Comparison of ENCODE assay signal across 8 cellular contexts in the genomic region with DNA sequence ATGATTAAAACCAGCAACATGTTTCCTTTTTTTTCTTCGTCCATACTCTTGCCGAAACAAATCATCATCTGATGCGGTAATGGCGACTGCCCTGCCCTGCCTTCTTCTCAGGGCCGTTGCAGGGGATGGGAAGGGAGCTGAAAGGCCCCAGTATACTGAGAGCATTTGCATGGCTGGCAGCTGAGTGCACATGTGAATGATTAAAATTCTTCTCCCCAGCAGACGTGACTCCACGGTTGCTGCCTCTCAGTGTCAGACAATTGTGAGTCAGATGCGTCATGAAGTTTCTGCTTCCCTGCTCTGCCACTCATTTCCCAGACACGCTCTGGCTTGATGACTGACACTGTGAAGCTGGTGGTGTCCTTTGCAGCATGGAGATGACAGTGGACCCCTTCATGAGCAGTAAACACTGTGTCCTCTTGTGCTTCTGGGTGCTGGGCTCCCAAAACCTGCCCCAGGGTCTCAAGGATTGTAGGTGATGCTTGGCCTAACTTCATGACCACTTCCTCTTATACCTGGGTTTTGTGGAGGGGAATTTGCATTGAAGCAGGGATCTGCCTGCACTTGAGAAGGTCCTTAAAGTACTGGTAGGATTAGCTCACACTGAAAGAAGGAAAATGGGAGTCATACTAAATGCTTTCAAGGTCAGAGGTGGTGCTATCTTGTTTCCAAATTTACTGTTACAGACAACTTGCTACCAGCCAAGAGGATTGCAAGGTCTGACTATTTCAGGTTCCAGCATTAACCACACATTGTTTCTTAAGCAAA.
DNase-seq lines count a peak whose midpoint lies in the region; ATAC-seq and TF ChIP-seq lines count a peak whose summit lies in the region.

No MANE protein-coding gene starts in this region.

- H3K4me3 ChIP-seq in kidney epithelial cell (ENCODE audit: low read depth, low read length) (no peak overlapping the region), gastroesophageal sphincter (no peak overlapping the region)

- TF ChIP-seq CTCF in HFFc6 (IDR thresholded peaks at IDR 0.05), result no peak
- TF ChIP-seq CTCF in kidney epithelial cell (IDR thresholded peaks at IDR 0.05; ENCODE audit: insufficient read depth, low read length, poor library complexity, severe bottlenecking), result no peak
- no peak for TF ChIP-seq CTCF in gastroesophageal sphincter (IDR thresholded peaks at IDR 0.05)

- DNase-seq in Daoy (ENCODE audit: low read depth) (peak; percentile 67), HFFc6 (peak; percentile 94), RPMI7951 (ENCODE audit: low read depth) (peak; percentile 94), kidney epithelial cell (ENCODE audit: low read depth) (peak; percentile 83), GF-D8 (lab: John Stamatoyannopoulos, UW) (no peak), SK-N-DZ (ENCODE audit: low spot score) (no peak)
- no peak for DNase-seq in stimulated activated naive CD8-positive, alpha-beta T cell treated with anti-CD3 and anti-CD28 coated beads, Interleukin-15, amount 100 ng/mL, for 72 hours

- no peak for TF ChIP-seq POLR2A in gastroesophageal sphincter (IDR thresholded peaks at IDR 0.05)

- peaks cover 13% of the 10 kb centered on the region; the same call in 1 of the 2 replicates for H3K9me3 Mint-ChIP-seq in HFFc6
- H3K9me3 Mint-ChIP-seq in stimulated activated naive CD8-positive, alpha-beta T cell treated with anti-CD3 and anti-CD28 coated beads, Interleukin-15, amount 100 ng/mL, for 72 hours, result peaks cover 7 to 14% of the 10 kb centered on the region in 2 donors

- no peak for ATAC-seq in gastroesophageal sphincter
- no peak for ATAC-seq in stimulated activated naive CD8-positive, alpha-beta T cell treated with anti-CD3 and anti-CD28 coated beads, Interleukin-15, amount 100 ng/mL, for 72 hours

- H3K27me3 Mint-ChIP-seq in HFFc6 (ENCODE audit: insufficient read depth), result no peaks in the 10 kb centered on the region
- H3K27me3 Mint-ChIP-seq in stimulated activated naive CD8-positive, alpha-beta T cell treated with anti-CD3 and anti-CD28 coated beads, Interleukin-15, amount 100 ng/mL, for 72 hours, result no peaks in the 10 kb centered on the region

- H3K36me3 Mint-ChIP-seq in HFFc6 (ENCODE audit: low read depth), result peaks cover 24% of the 10 kb centered on the region

- peak overlapping the region; percentile 92 for H3K27ac Mint-ChIP-seq in HFFc6
- H3K27ac Mint-ChIP-seq in stimulated activated naive CD8-positive, alpha-beta T cell treated with anti-CD3 and anti-CD28 coated beads, Interleukin-15, amount 100 ng/mL, for 72 hours, result peak overlapping the region in 1 of 2 donors; percentile 60

- H3K27me3 ChIP-seq in kidney epithelial cell (ENCODE audit: control insufficient read depth, insufficient read depth, low read length) (no peaks in the 10 kb centered on the region), gastroesophageal sphincter (peaks cover 10% of the 10 kb centered on the region)

- no peak overlapping the region for H3K27ac ChIP-seq in gastroesophageal sphincter

- H3K9me3 ChIP-seq in gastroesophageal sphincter, result peaks cover 0 to 4% (median 0%) of the 10 kb centered on the region in 3 donors

- no peaks in the 10 kb centered on the region for H3K4me1 ChIP-seq in gastroesophageal sphincter

- peaks cover 34% of the 10 kb centered on the region for H3K4me1 Mint-ChIP-seq in HFFc6 (ENCODE audit: low read depth)
- no peaks in the 10 kb centered on the region for H3K4me1 Mint-ChIP-seq in stimulated activated naive CD8-positive, alpha-beta T cell treated with anti-CD3 and anti-CD28 coated beads, Interleukin-15, amount 100 ng/mL, for 72 hours

- H3K36me3 ChIP-seq in kidney epithelial cell (ENCODE audit: control insufficient read depth, insufficient read depth, low read length), result no peaks in the 10 kb centered on the region
- no peaks in the 10 kb centered on the region for H3K36me3 ChIP-seq in gastroesophageal sphincter

- TF ChIP-seq EP300 in gastroesophageal sphincter (IDR thresholded peaks at IDR 0.05), result no peak

- H3K4me3 Mint-ChIP-seq in HFFc6, result peak overlapping the region; percentile 64
- H3K4me3 Mint-ChIP-seq in stimulated activated naive CD8-positive, alpha-beta T cell treated with anti-CD3 and anti-CD28 coated beads, Interleukin-15, amount 100 ng/mL, for 72 hours, result no peak overlapping the region

- WGBS in gastroesophageal sphincter (ENCODE audit: low coverage in 1 of 2), 2 donors, result 84 to 86% methylated on average over 6 to 9 of the region's 9 CpGs

Comparison
In these comparisons a context has a peak if more than half of its experiments do, and no peak if none do; other contexts are left out.
1. DNase-seq: peak in Daoy (single experiment), HFFc6 (single experiment), RPMI7951 (single experiment) and kidney epithelial cell (single experiment); none in GF-D8 (single experiment), stimulated activated naive CD8-positive, alpha-beta T cell treated with anti-CD3 and anti-CD28 coated beads, Interleukin-15, amount 100 ng/mL, for 72 hours (0 of 2) and SK-N-DZ (single experiment).